In genomic region chr1:94316836-94317789, GRCh38 we compare ENCODE assay signal across 17 cellular contexts.
DNase-seq lines count a peak whose midpoint lies in the region; ATAC-seq and TF ChIP-seq lines count a peak whose summit lies in the region.
"Had no signal": no experiment of that assay in that cellular context is flagged by ENCODE, and none has a peak within 500 bp of the region (broad histone marks: within the 10 kb centered on the region; RNA-seq: fewer than 3 reads in every experiment).

No MANE protein-coding gene starts in this region.

- intact Hi-C loops in posterior vena cava (cut with DNase I): no loop called here

- TF ChIP-seq CTCF in fibroblast of pulmonary artery (IDR thresholded peaks at IDR 0.05; ENCODE audit: low read length, missing control alignments) (no peak), mesothelial cell of epicardium (IDR thresholded peaks at IDR 0.05; ENCODE audit: unreplicated experiment) (no peak)

- no peak for ATAC-seq in HG03095 (IDR thresholded peaks at IDR 0.05; ENCODE audit: unreplicated experiment)
- no peak for ATAC-seq in activated CD4-positive, CD25-positive, alpha-beta regulatory T cell treated with anti-CD3 and anti-CD28 coated beads, Interleukin-2, amount 50 U/mL, for 24 hours
- ATAC-seq: GM23338 had no signal

- H3K9me3 Mint-ChIP-seq in mesothelial cell of epicardium: no peaks in the 10 kb centered on the region
- H3K9me3 Mint-ChIP-seq: GM23338; T-helper 1 cell treated with Interleukin-12 subunit alpha and Interleukin-12 subunit beta and Interleukin-4 antibody, amounts not matched to agents 30 μg/mL and 1 μg/mL, for 36 hours had no signal

- DNase-seq in ELR (ENCODE audit: low read depth) (peak; percentile 69), RPMI7951 (ENCODE audit: low read depth) (peak; percentile 21), fibroblast of pulmonary artery (ENCODE audit: low read depth) (peak; percentile 75), mesothelial cell of epicardium (ENCODE audit: low spot score in 2 of 2, unreplicated experiment in 2 of 2) (no peak), posterior vena cava (ENCODE audit: low spot score) (no peak), UCSD-AML1 (lab: John Stamatoyannopoulos, UW; ENCODE audit: unreplicated experiment) (no peak)
- DNase-seq: activated CD4-positive, alpha-beta T cell treated with anti-CD3 and anti-CD28 coated beads for 1 hour; AML-193; NCI-H1930; NCI-H526 treated with DMSO at 0.1 percent for 48 hours; occipital lobe had no signal

- H3K4me3 ChIP-seq in fibroblast of pulmonary artery (replicated peaks; ENCODE audit: low read depth, low read length): no peak overlapping the region
- H3K4me3 ChIP-seq: esophagus muscularis mucosa, GM23338 had no signal

- no peaks in the 10 kb centered on the region for H3K36me3 Mint-ChIP-seq in mesothelial cell of epicardium
- H3K36me3 Mint-ChIP-seq: activated naive CD8-positive, alpha-beta T cell had no signal

- H3K27me3 Mint-ChIP-seq in mesothelial cell of epicardium (ENCODE audit: low read depth): peaks cover 1% of the 10 kb centered on the region

- H3K27ac Mint-ChIP-seq in mesothelial cell of epicardium: peak overlapping the region; percentile 66
- H3K27ac Mint-ChIP-seq: activated naive CD8-positive, alpha-beta T cell; GM23338; T-helper 1 cell treated with Interleukin-12 subunit alpha and Interleukin-12 subunit beta and Interleukin-4 antibody, amounts not matched to agents 30 μg/mL and 1 μg/mL, for 36 hours had no signal

- peaks cover 40% of the 10 kb centered on the region for H3K4me1 Mint-ChIP-seq in mesothelial cell of epicardium

- H3K4me3 Mint-ChIP-seq in mesothelial cell of epicardium: no peak overlapping the region
- H3K4me3 Mint-ChIP-seq: activated naive CD8-positive, alpha-beta T cell; GM23338; T-helper 1 cell treated with Interleukin-12 subunit alpha and Interleukin-12 subunit beta and Interleukin-4 antibody, amounts not matched to agents 30 μg/mL and 1 μg/mL, for 36 hours had no signal

Comparison
In these comparisons a context has a peak if more than half of its experiments do, and no peak if none do; other contexts are left out.
1. DNase-seq: peak in ELR (single experiment), RPMI7951 (single experiment) and fibroblast of pulmonary artery (single experiment); none in mesothelial cell of epicardium (0 of 2), posterior vena cava (single experiment) and UCSD-AML1 (single experiment).